In the genomic region with DNA sequence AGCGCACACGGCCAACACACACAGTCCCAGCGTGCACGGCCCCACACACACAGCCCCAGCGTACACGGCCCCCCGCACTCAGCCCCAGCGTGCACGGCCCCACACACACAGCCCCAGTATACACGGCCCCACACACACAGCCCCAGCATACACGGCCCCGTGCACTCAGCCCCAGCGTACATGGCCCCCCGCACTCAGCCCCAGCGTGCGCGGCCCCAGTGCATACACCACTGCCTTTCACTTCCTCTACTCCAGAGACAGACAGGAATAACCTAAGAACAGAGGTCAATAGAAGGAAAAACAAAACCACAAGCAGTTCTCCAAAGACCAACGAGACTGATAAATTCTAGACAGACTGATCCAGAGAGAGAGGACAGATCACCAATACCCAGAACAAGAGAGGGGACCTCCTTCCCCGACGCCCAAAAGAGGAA, we compare ENCODE assay signal across 11 cellular contexts. TPM values are rescaled to one million over a fixed set of nuclear protein-coding genes. Genes with fewer than 3 reads are reported as not detected.
DNase-seq lines count a peak whose midpoint lies in the region; ATAC-seq, FAIRE-seq and TF ChIP-seq lines count a peak whose summit lies in the region.
"Had no signal": no experiment of that assay in that cellular context is flagged by ENCODE, and none has a peak within 500 bp of the region (broad histone marks: within the 10 kb centered on the region; RNA-seq: fewer than 3 reads in every experiment).

No MANE protein-coding gene starts in this region.

- peaks cover 4 to 6% of the 10 kb centered on the region in 2 donors for H3K9me3 Mint-ChIP-seq in activated T-cell treated with anti-CD3 and anti-CD28 coated beads, Interleukin-2, amount 50 U/mL, for 72 hours
- H3K9me3 Mint-ChIP-seq in T-cell, result peaks cover 0 to 6% (median 3%) of the 10 kb centered on the region in 3 donors

- H3K27me3 ChIP-seq in thoracic aorta (replicated peaks; ENCODE audit: insufficient read depth), result no peaks in the 10 kb centered on the region
- H3K27me3 ChIP-seq: tibial nerve had no signal

- peaks cover 0 to 6% of the 10 kb centered on the region in 2 donors for H3K4me1 ChIP-seq in kidney (ENCODE audit: control insufficient read depth in 1 of 2, insufficient read depth in 1 of 2, low read depth in 1 of 2, low read length in 2 of 2)
- H3K4me1 ChIP-seq in thoracic aorta (ENCODE audit: control insufficient read depth in 1 of 2, low read depth in 2 of 2), result peaks cover 0 to 6% of the 10 kb centered on the region in 2 donors

- H3K27ac ChIP-seq in kidney (ENCODE audit: low read depth in 2 of 2, low read length in 2 of 2), result no peak overlapping the region
- H3K27ac ChIP-seq in thoracic aorta, result no peak overlapping the region

- FAIRE-seq in kidney (lab: Jason Lieb, UNC), result no peak

- ATAC-seq in activated T-cell treated with anti-CD3 and anti-CD28 coated beads, Interleukin-2, amount 50 U/mL, for 72 hours (replicated peaks in 1 of 2), result peak in 1 of 2 donors; percentile 31
- ATAC-seq in T-cell (replicated peaks in 1 of 4) (peak in 2 of 4 experiments; percentile 29 to 31), thoracic aorta (ENCODE audit: insufficient number of reproducible peaks, low FRiP score, low read depth) (no peak), GM21381 (IDR thresholded peaks at IDR 0.05; ENCODE audit: unreplicated experiment) (no peak)

- CTCF ChIA-PET in T-cell (lab: Charles Lee), result no interaction called here

- H3K36me3 Mint-ChIP-seq in activated T-cell treated with anti-CD3 and anti-CD28 coated beads, Interleukin-2, amount 50 U/mL, for 72 hours (ENCODE audit: insufficient read depth in 2 of 2), result peaks cover 11% of the 10 kb centered on the region in 2 donors
- peaks cover 21% of the 10 kb centered on the region for H3K36me3 Mint-ChIP-seq in T-cell

- H3K9ac ChIP-seq in kidney (ENCODE audit: low read length in 2 of 2), result no peak overlapping the region

- peaks cover 8 to 20% of the 10 kb centered on the region in 2 donors for H3K36me3 ChIP-seq in kidney (ENCODE audit: control insufficient read depth in 1 of 2, insufficient read depth in 2 of 2, low read length in 2 of 2)
- peaks cover 22% of the 10 kb centered on the region for H3K36me3 ChIP-seq in thoracic aorta

- H3K27me3 Mint-ChIP-seq in activated T-cell treated with anti-CD3 and anti-CD28 coated beads, Interleukin-2, amount 50 U/mL, for 72 hours (ENCODE audit: low read depth), result no peaks in the 10 kb centered on the region
- H3K27me3 Mint-ChIP-seq in T-cell, result no peaks in the 10 kb centered on the region

- TF ChIP-seq CTCF in kidney (IDR thresholded peaks at IDR 0.05; ENCODE audit: borderline replicate concordance, extremely low read depth, insufficient read depth), result no peak
- TF ChIP-seq CTCF in thoracic aorta (IDR thresholded peaks at IDR 0.05), result no peak

- DNase-seq in activated T-cell treated with anti-CD3 and anti-CD28 coated beads, Interleukin-2, amount 50 U/mL, for 72 hours, result no peak
- DNase-seq in activated T-cell treated with anti-CD3 and anti-CD28 coated beads for 4 hours (no peak), T-cell (peak in 1 of 34 experiments; percentile 16), kidney (peak; percentile 51), thoracic aorta (ENCODE audit: low spot score) (no peak), nucleus accumbens (lab: John Stamatoyannopoulos, UW) (no peak), NCI-H2196 treated with DMSO at 0.1 percent for 48 hours (lab: John Stamatoyannopoulos, UW; ENCODE audit: unreplicated experiment) (no peak)
- DNase-seq: NK-92 treated with Interleukin-12 subunit alpha and Interleukin-12 subunit beta, amount 100 ng/mL, for 24 hours had no signal

- intact Hi-C loops in kidney (cut with DNase I), result no loop called here

- H3K4me3 Mint-ChIP-seq in activated T-cell treated with anti-CD3 and anti-CD28 coated beads, Interleukin-2, amount 50 U/mL, for 72 hours, result peak overlapping the region; percentile 63 to 68
- H3K4me3 Mint-ChIP-seq in T-cell, result peak overlapping the region; percentile 29 to 72 (median 39)

- POLR2A ChIA-PET in T-cell (lab: Charles Lee), result no interaction called here

- peaks cover 35% of the 10 kb centered on the region for H3K4me1 Mint-ChIP-seq in activated T-cell treated with anti-CD3 and anti-CD28 coated beads, Interleukin-2, amount 50 U/mL, for 72 hours (ENCODE audit: low read depth)
- H3K4me1 Mint-ChIP-seq in T-cell, result peaks cover 37 to 51% (median 46%) of the 10 kb centered on the region in 3 donors

- H3K4me3 ChIP-seq in kidney (ENCODE audit: low read length in 2 of 2), result peak overlapping the region; percentile 0 to 4
- H3K4me3 ChIP-seq in thoracic aorta, result peak overlapping the region; percentile 12
- H3K4me3 ChIP-seq: smooth muscle cell had no signal

- H3K9me3 ChIP-seq in kidney (ENCODE audit: control insufficient read depth in 1 of 2, low read length in 2 of 2) (no peaks in the 10 kb centered on the region), thoracic aorta (no peaks in the 10 kb centered on the region)
- H3K9me3 ChIP-seq: tibial nerve had no signal

- H3K27ac Mint-ChIP-seq in activated T-cell treated with anti-CD3 and anti-CD28 coated beads, Interleukin-2, amount 50 U/mL, for 72 hours, result peak overlapping the region; percentile 59
- peak overlapping the region; percentile 27 to 71 for H3K27ac Mint-ChIP-seq in T-cell

RNA-seq across cellular contexts. Expression of a gene that starts 17.1 kb away (rescaled TPM):
- total RNA-seq in activated T-cell treated with anti-CD3 and anti-CD28 coated beads, Interleukin-2, amount 50 U/mL, for 72 hours, result 100 to 1,000 TPM; 136 to 140 TPM
- 100 to 1,000 TPM; 182 to 225 (median 218) TPM for total RNA-seq in T-cell
- total RNA-seq in kidney, result 124 TPM
- polyA plus RNA-seq in kidney (ENCODE audit: insufficient read depth, low read depth, low replicate concordance), result 92.0 TPM
- total RNA-seq in thoracic aorta, result 100 to 1,000 TPM; 111 to 170 TPM

RNA-seq across cellular contexts. Expression of a gene that starts 17.2 kb away (rescaled TPM):
- 10 to 100 TPM; 21.0 to 22.0 TPM for total RNA-seq in activated T-cell treated with anti-CD3 and anti-CD28 coated beads, Interleukin-2, amount 50 U/mL, for 72 hours
- total RNA-seq in T-cell, result 10 to 100 TPM; 44.3 to 60.9 (median 53.0) TPM
- total RNA-seq in kidney, result 31.1 TPM
- 26.0 TPM for polyA plus RNA-seq in kidney (ENCODE audit: insufficient read depth, low read depth, low replicate concordance)
- total RNA-seq in thoracic aorta, result 10 to 100 TPM; 26.5 to 39.5 TPM

RNA-seq across cellular contexts. Expression of a gene that starts 58.3 kb away (rescaled TPM):
- total RNA-seq in activated T-cell treated with anti-CD3 and anti-CD28 coated beads, Interleukin-2, amount 50 U/mL, for 72 hours, result 10 to 100 TPM in 1 of 2 donors, 1 to 10 TPM in 1; 8.8 to 12.0 TPM
- total RNA-seq in T-cell, result 10 to 100 TPM; 22.6 to 46.4 (median 36.9) TPM
- 13.7 TPM for total RNA-seq in kidney
- 3.5 TPM for polyA plus RNA-seq in kidney (ENCODE audit: insufficient read depth, low read depth, low replicate concordance)
- total RNA-seq in thoracic aorta, result 10 to 100 TPM; 18.6 to 24.0 TPM
